21 cellular contexts compared by ENCODE assay signal in genomic region chr2:125652260-125652659, GRCh38.
"Had no signal": no experiment of that assay in that cellular context is flagged by ENCODE, and none has a peak within 500 bp of the region (broad histone marks: within the 10 kb centered on the region; RNA-seq: fewer than 3 reads in every experiment).

No MANE protein-coding gene starts in this region.

- DNase-seq: activated B cell treated with CpG ODN at 0.5 μM for 24 hours; activated CD4-positive, alpha-beta T cell treated with anti-CD3 and anti-CD28 coated beads for 36 hours; activated CD8-positive, alpha-beta memory T cell treated with anti-CD3 and anti-CD28 coated beads, Interleukin-2, amount 10 ng/mL, durations not matched to agents 7 days and 5 days; activated CD8-positive, alpha-beta T cell treated with anti-CD3 and anti-CD28 coated beads, Interleukin-2, amount 10 ng/mL, durations not matched to agents 7 days and 5 days; activated naive CD8-positive, alpha-beta T cell treated with anti-CD3 and anti-CD28 coated beads, Interleukin-2, amount 50 U/mL, for 24 hours; activated T-cell treated with anti-CD3 and anti-CD28 coated beads, Interleukin-2, amount 50 U/mL, for 48 hours; central memory CD4-positive, alpha-beta T cell; foreskin fibroblast; heart left ventricle; hypothalamus; immature natural killer cell; midbrain; naive thymus-derived CD4-positive, alpha-beta T cell; right cardiac atrium; stimulated activated CD4-positive, alpha-beta T cell treated with anti-CD3 and anti-CD28 coated beads, Interleukin-15, amount 100 ng/mL, for 24 hours; stimulated activated CD4-positive, alpha-beta T cell treated with anti-CD3 and anti-CD28 coated beads, Interleukin-2, amount 100 ng/mL, for 24 hours; stimulated activated naive CD4-positive, alpha-beta T cell treated with Interleukin-2 at 50 U/mL for 16 hours; T-helper 17 cell had no signal

- H3K36me3 ChIP-seq: breast epithelium, heart left ventricle, tibial nerve had no signal

- ATAC-seq: activated CD4-positive, alpha-beta T cell treated with anti-CD3 and anti-CD28 coated beads for 36 hours; activated CD8-positive, alpha-beta memory T cell treated with anti-CD3 and anti-CD28 coated beads, Interleukin-2, amount 10 ng/mL, durations not matched to agents 7 days and 5 days; activated CD8-positive, alpha-beta T cell treated with anti-CD3 and anti-CD28 coated beads, Interleukin-2, amount 10 ng/mL, durations not matched to agents 7 days and 5 days; activated naive CD8-positive, alpha-beta T cell treated with anti-CD3 and anti-CD28 coated beads, Interleukin-2, amount 50 U/mL, for 24 hours; esophagus mucosa; heart left ventricle; naive thymus-derived CD4-positive, alpha-beta T cell; right cardiac atrium; T-helper 17 cell had no signal

- H3K9me3 ChIP-seq: breast epithelium, heart left ventricle, tibial nerve had no signal

- H3K27ac ChIP-seq: breast epithelium, heart left ventricle, tibial nerve had no signal

- H3K27me3 ChIP-seq: breast epithelium, heart left ventricle, tibial nerve had no signal

- H3K4me3 ChIP-seq: breast epithelium, heart left ventricle, tibial nerve had no signal
